11 cellular contexts compared by ENCODE assay signal in the genomic region with DNA sequence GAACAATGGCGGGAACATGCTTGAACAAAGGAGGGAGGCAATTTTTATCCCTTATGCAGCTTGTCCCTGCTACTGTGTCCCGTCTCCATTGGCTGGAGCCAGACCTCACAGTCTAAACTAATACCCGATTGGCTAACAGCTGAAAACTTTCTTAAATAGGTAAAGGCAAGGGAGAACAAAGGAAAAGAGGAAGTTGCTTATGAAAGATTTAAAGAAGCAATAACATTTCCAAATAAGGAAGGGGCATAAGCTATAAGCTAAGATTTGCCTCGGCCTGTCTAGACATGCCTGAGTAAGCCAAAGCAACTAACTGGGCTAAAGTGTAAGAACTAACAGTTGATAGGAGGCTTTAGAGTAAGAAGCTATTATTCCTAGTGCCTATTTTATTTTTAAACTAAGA. TPM values are rescaled to one million over a fixed set of nuclear protein-coding genes. Genes with fewer than 3 reads are reported as not detected.
A peak's percentile ranks its signal among the peaks of the same experiment; 100 is the strongest.
DNase-seq lines count a peak whose midpoint lies in the region; ATAC-seq and TF ChIP-seq lines count a peak whose summit lies in the region.
"Not testable (repeated sequence)": the region's sequence is repeated elsewhere in the genome, so short reads cannot be mapped to it uniquely, and the experiment has no call there.
"Had no signal": no experiment of that assay in that cellular context is flagged by ENCODE, and none has a peak within 500 bp of the region (broad histone marks: within the 10 kb centered on the region; RNA-seq: fewer than 3 reads in every experiment).

No MANE protein-coding gene starts in this region.

- not testable (repeated sequence) for H3K79me2 ChIP-seq in GM23338 (replicated peaks; ENCODE audit: insufficient read depth)

- H3F3A ChIP-seq in GM23338 (replicated peaks; ENCODE audit: low read depth) = not testable (repeated sequence)

- not testable (repeated sequence) for H4K20me1 ChIP-seq in GM23338 (replicated peaks; ENCODE audit: insufficient read depth)

- not testable (repeated sequence) for H3K27me3 Mint-ChIP-seq in GM23338 (ENCODE audit: insufficient read depth, low read depth, poor library complexity)
- peaks cover 10% of the 10 kb centered on the region for H3K27me3 Mint-ChIP-seq in type B pancreatic cell

- H3K4me1 ChIP-seq in GM23338 (ENCODE audit: insufficient read depth) = not testable (repeated sequence)
- H3K4me1 ChIP-seq in foreskin keratinocyte = peaks cover 39% of the 10 kb centered on the region

- not testable (repeated sequence) for H3K4me3 ChIP-seq in GM23338

- not testable (repeated sequence) for H3K36me3 ChIP-seq in GM23338 (ENCODE audit: insufficient read depth)

- CTCF ChIA-PET in RWPE1 (lab: Yijun Ruan, JAX) = not testable (repeated sequence)

- not testable (repeated sequence) for H3K4me2 ChIP-seq in GM23338

- not testable (repeated sequence) for TF ChIP-seq CTCF in GM23338 (conservative IDR thresholded peaks at IDR 0.05; ENCODE audit: low read depth in 2 of 2); RWPE1 (conservative IDR thresholded peaks at IDR 0.05; ENCODE audit: low read depth); foreskin keratinocyte (conservative IDR thresholded peaks at IDR 0.05); type B pancreatic cell (conservative IDR thresholded peaks at IDR 0.05)

- POLR2A ChIA-PET in RWPE1 (lab: Yijun Ruan, JAX; ENCODE audit: low non-redundant PET) = not testable (repeated sequence)

- peak overlapping the region; percentile 45; the same call in 1 of the 2 replicates for H2AFZ ChIP-seq in GM23338

- not testable (repeated sequence) for H3K27ac Mint-ChIP-seq in GM23338
- peak overlapping the region; percentile 29 for H3K27ac Mint-ChIP-seq in type B pancreatic cell

- H3K4me3 Mint-ChIP-seq in GM23338, type B pancreatic cell: not testable (repeated sequence)

- DNase-seq in DMS 273 (lab: John Stamatoyannopoulos, UW; ENCODE audit: unreplicated experiment) (peak; percentile 19), Kasumi-1 (lab: John Stamatoyannopoulos, UW) (peak; percentile 3 to 5), RWPE1 (ENCODE audit: low spot score) (peak; percentile 41), astrocyte of the hippocampus (ENCODE audit: low read depth, low spot score) (peak; percentile 46), foreskin keratinocyte (peak; percentile 88 to 93)
- not testable (repeated sequence) for DNase-seq in GM23338 (ENCODE audit: low spot score); type B pancreatic cell (ENCODE audit: extremely low spot score, unreplicated experiment)

- not testable (repeated sequence) for H3K27ac ChIP-seq in GM23338 (ENCODE audit: low read depth); RWPE1
- peak overlapping the region; percentile 63 for H3K27ac ChIP-seq in foreskin keratinocyte

- H3K36me3 Mint-ChIP-seq in GM23338 (ENCODE audit: low read depth); type B pancreatic cell: not testable (repeated sequence)

- peak; percentile 65 for ATAC-seq in GM18861 (IDR thresholded peaks at IDR 0.05; ENCODE audit: unreplicated experiment)
- ATAC-seq in GM23338 = not testable (repeated sequence)
- peak; percentile 34 for ATAC-seq in foreskin keratinocyte

- not testable (repeated sequence) for H3K4me1 Mint-ChIP-seq in GM23338; type B pancreatic cell (ENCODE audit: unreplicated experiment)

- not testable (repeated sequence) for H3K27me3 ChIP-seq in GM23338 (ENCODE audit: insufficient read depth); foreskin keratinocyte

- H3K9me2 ChIP-seq in GM23338 (ENCODE audit: insufficient read depth) = not testable (repeated sequence)

- not testable (repeated sequence) for H3K9me3 Mint-ChIP-seq in GM23338, type B pancreatic cell

RNA-seq across cellular contexts. Expression of a gene that starts 47.2 kb away (rescaled TPM):
- total RNA-seq in GM23338 (2014; rRNA removed; shearing (Covaris generic)) = 0.31 TPM in 1 of 2 replicates, not detected in the other
- polyA plus RNA-seq in GM23338 (2016; fragmentation: Nextera tagmentation; extraction: Ambion mirVana) (0.24 and 0.42 TPM in 2 replicates), foreskin keratinocyte (0.18 and 0.34 TPM in 2 replicates)
- total RNA-seq in foreskin keratinocyte (0.31 and 0.35 TPM in 2 replicates), type B pancreatic cell (ENCODE audit: low replicate concordance) (1.3 and 4.4 TPM in 2 replicates)
- total RNA-seq: activated CD8-positive, alpha-beta T cell treated with anti-CD3 and anti-CD28 coated beads, Interleukin-2, amount 10 ng/mL, durations not matched to agents 7 days and 5 days; CD4-positive, alpha-beta memory T cell; heart right ventricle had no signal
- polyA plus RNA-seq: CD4-positive, alpha-beta memory T cell; heart right ventricle had no signal
